Comparison of ENCODE assay signal across 10 cellular contexts in the genomic region with DNA sequence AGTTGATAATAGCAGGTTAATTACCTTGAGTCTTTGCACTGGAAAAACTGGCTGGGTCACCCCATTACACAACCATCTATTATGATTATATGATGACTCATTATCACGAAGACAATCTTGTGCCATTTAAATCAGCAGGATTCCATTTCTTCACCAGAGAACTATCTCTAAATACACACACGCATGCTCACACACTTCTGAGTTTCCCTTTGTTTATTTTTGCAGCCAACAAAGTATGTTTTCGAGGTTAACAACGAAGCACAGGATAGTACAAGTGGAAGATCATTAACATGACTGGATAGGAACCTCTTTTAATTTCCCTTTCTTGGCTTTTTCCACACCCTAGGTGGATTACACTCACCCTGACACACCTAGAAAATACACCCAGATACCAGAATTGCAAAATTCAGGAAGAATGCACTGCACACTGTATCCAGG. TPM values are rescaled to one million over a fixed set of nuclear protein-coding genes. Genes with fewer than 3 reads are reported as not detected.
DNase-seq lines count a peak whose midpoint lies in the region; ATAC-seq and FAIRE-seq lines count a peak whose summit lies in the region.
"Had no signal": no experiment of that assay in that cellular context is flagged by ENCODE, and none has a peak within 500 bp of the region (broad histone marks: within the 10 kb centered on the region; RNA-seq: fewer than 3 reads in every experiment).

No MANE protein-coding gene starts in this region.

- intact Hi-C loops in left ventricle myocardium superior (cut with micrococcal nuclease), result no loop called here

- DNase-seq in NCI-H69 (lab: John Stamatoyannopoulos, UW) (peak; percentile 98), skeletal muscle cell (ENCODE audit: low read depth) (peak; percentile 73), left ventricle myocardium superior (no peak)
- DNase-seq: activated CD4-positive, CD25-positive, alpha-beta regulatory T cell treated with anti-CD3 and anti-CD28 coated beads, Interleukin-2, amount 50 U/mL, for 72 hours; dorsolateral prefrontal cortex had no signal

- ATAC-seq in esophagus mucosa (peak; percentile 82), HG03342 (IDR thresholded peaks at IDR 0.05; ENCODE audit: unreplicated experiment) (no peak), HG03095 (IDR thresholded peaks at IDR 0.05; ENCODE audit: unreplicated experiment) (no peak), left ventricle myocardium superior (no peak), HG03108 (IDR thresholded peaks at IDR 0.05; ENCODE audit: unreplicated experiment) (no peak)

- FAIRE-seq in G401.6 (lab: Jason Lieb, UNC), result peak; percentile 83

- no peak overlapping the region for H3K4me3 ChIP-seq in skeletal muscle cell (ENCODE audit: low read depth, low read length)
- H3K4me3 ChIP-seq: dorsolateral prefrontal cortex had no signal

RNA-seq across cellular contexts. Expression of a gene that starts 18.9 kb away (rescaled TPM):
- total RNA-seq in esophagus mucosa (675 TPM), left ventricle myocardium superior (61.9 TPM)

Comparison
In these comparisons a context has a peak if more than half of its experiments do, and no peak if none do; other contexts are left out.
1. RNA of a gene that starts 18.9 kb away (total RNA-seq): 675 TPM in esophagus mucosa (single experiment); 61.9 TPM in left ventricle myocardium superior (single experiment); every median in the first group is over 10 times any median in the second.